Comparison of ENCODE assay signal across 14 cellular contexts in genomic region chr6:123962508-123962907, GRCh38.
A peak's percentile ranks its signal among the peaks of the same experiment; 100 is the strongest.
DNase-seq lines count a peak whose midpoint lies in the region; ATAC-seq and TF ChIP-seq lines count a peak whose summit lies in the region.
"Had no signal": no experiment of that assay in that cellular context is flagged by ENCODE, and none has a peak within 500 bp of the region (broad histone marks: within the 10 kb centered on the region; RNA-seq: fewer than 3 reads in every experiment).

No MANE protein-coding gene starts in this region.

- no peak overlapping the region for H3K4me3 Mint-ChIP-seq in WTC11
- H3K4me3 Mint-ChIP-seq: CD4-positive, alpha-beta T cell had no signal

- H3K4me1 ChIP-seq in mucosa of descending colon (ENCODE audit: low read depth) = no peaks in the 10 kb centered on the region
- H3K4me1 ChIP-seq: HAP-1, spleen had no signal

- no peaks in the 10 kb centered on the region for H3K36me3 ChIP-seq in mucosa of descending colon (ENCODE audit: low read depth)
- H3K36me3 ChIP-seq: HAP-1, spleen had no signal

- no peak overlapping the region for H3K4me3 ChIP-seq in mucosa of descending colon
- H3K4me3 ChIP-seq: HAP-1, spleen had no signal

- no peaks in the 10 kb centered on the region for H3K27me3 Mint-ChIP-seq in WTC11 (ENCODE audit: low read depth)
- H3K27me3 Mint-ChIP-seq: CD4-positive, alpha-beta T cell had no signal

- H3K9me3 Mint-ChIP-seq in WTC11 = no peaks in the 10 kb centered on the region

- DNase-seq in DMS79 (lab: John Stamatoyannopoulos, UW) = peak; percentile 78
- DNase-seq in NCI-H2029 (lab: John Stamatoyannopoulos, UW) = peak; percentile 100
- DNase-seq in WTC11 (ENCODE audit: low spot score) = no peak
- peak; percentile 39 to 78 (median 61) for DNase-seq in mucosa of descending colon
- no peak for DNase-seq in T1000 (lab: John Stamatoyannopoulos, UW)
- no peak for DNase-seq in GM10266 (ENCODE audit: extremely low spot score)
- DNase-seq in SIG-M5 (lab: John Stamatoyannopoulos, UW) = no peak
- DNase-seq in effector CD8-positive, alpha-beta T cell (lab: John Stamatoyannopoulos, UW) = no peak
- DNase-seq: activated CD8-positive, alpha-beta memory T cell treated with anti-CD3 and anti-CD28 coated beads for 24 hours; CD4-positive, alpha-beta T cell; spleen had no signal

- no peaks in the 10 kb centered on the region for H3K9me3 ChIP-seq in mucosa of descending colon
- H3K9me3 ChIP-seq: HAP-1, spleen had no signal

- TF ChIP-seq CTCF in WTC11 (IDR thresholded peaks at IDR 0.05) (no peak), mucosa of descending colon (IDR thresholded peaks at IDR 0.05) (no peak), GM10266 (IDR thresholded peaks at IDR 0.05; ENCODE audit: control insufficient read depth, insufficient read depth, low read depth, missing control alignments) (no peak)

- H3K36me3 Mint-ChIP-seq in WTC11 = no peaks in the 10 kb centered on the region
- H3K36me3 Mint-ChIP-seq: activated naive CD4-positive, alpha-beta T cell treated with anti-CD3 and anti-CD28 coated beads, Interleukin-2, amount 50 U/mL, for 72 hours had no signal

- intact Hi-C loops in mucosa of descending colon (cut with DNase I, micrococcal nuclease) = no loop called here

- no peak overlapping the region; the same call in 1 of the 2 replicates for H3K27ac Mint-ChIP-seq in WTC11
- H3K27ac Mint-ChIP-seq: activated naive CD4-positive, alpha-beta T cell treated with anti-CD3 and anti-CD28 coated beads, Interleukin-2, amount 50 U/mL, for 72 hours; CD4-positive, alpha-beta T cell had no signal

- CTCF ChIA-PET in WTC11 (lab: Charles Lee) = interaction anchor here (0.9 kb wide), 1 partner anchor 247 kb away, joined by 3 read pairs; no protein-coding TSS in a partner anchor

- POLR2A ChIA-PET in WTC11 (lab: Charles Lee) = no interaction called here

- peaks cover 10% of the 10 kb centered on the region for H3K4me1 Mint-ChIP-seq in WTC11

- ATAC-seq in WTC11 = no peak
- peak; percentile 73 for ATAC-seq in mucosa of descending colon
- ATAC-seq: activated naive CD4-positive, alpha-beta T cell treated with anti-CD3 and anti-CD28 coated beads, Interleukin-2, amount 50 U/mL, for 72 hours; Panc1 had no signal

TF ChIP-seq in WTC11, 78 proteins besides CTCF, POLR2A, EP300 and RAD21:
- TF ChIP-seq NFE2L1 (CRISPR knock-in tag; IDR thresholded peaks at IDR 0.05) = peak; percentile 82
- no peak for TF ChIP-seq USF1 (CRISPR knock-in tag; IDR thresholded peaks at IDR 0.05)

Comparison
In these comparisons a context has a peak if more than half of its experiments do, and no peak if none do; other contexts are left out.
1. DNase-seq: peak in DMS79 (single experiment), NCI-H2029 (single experiment) and mucosa of descending colon (3 of 3); none in WTC11 (single experiment), T1000 (single experiment), GM10266 (single experiment), SIG-M5 (single experiment) and effector CD8-positive, alpha-beta T cell (single experiment).